In the genomic region with DNA sequence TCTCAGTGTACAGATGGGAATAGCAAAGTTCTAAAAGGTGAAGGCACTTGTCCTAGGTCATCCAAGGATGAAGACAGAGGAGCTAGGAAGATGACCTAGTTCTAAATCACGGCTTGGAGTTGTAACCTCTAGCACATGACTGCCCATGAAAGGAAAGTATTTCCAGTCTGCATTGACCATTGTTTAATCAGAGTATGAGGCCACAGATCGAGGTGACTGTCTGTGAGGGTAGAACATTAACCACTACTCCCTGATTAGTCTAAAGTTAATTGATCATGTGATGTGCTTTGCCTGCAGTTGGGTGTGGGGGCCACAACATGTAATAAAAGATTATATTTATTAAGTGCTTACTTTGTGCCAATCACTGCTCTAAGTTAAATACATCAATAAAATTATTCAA, we compare ENCODE assay signal across 9 cellular contexts. TPM values are rescaled to one million over a fixed set of nuclear protein-coding genes. Genes with fewer than 3 reads are reported as not detected.
DNase-seq lines count a peak whose midpoint lies in the region; ATAC-seq, FAIRE-seq and TF ChIP-seq lines count a peak whose summit lies in the region.
"Had no signal": no experiment of that assay in that cellular context is flagged by ENCODE, and none has a peak within 500 bp of the region (broad histone marks: within the 10 kb centered on the region; RNA-seq: fewer than 3 reads in every experiment).

No MANE protein-coding gene starts in this region.

- H3K9me3 Mint-ChIP-seq in chondrocyte (ENCODE audit: low read depth) = no peaks in the 10 kb centered on the region

- no peak overlapping the region for H3K4me3 ChIP-seq in A549

- H3K4me2 ChIP-seq in A549 = peak overlapping the region; percentile 76

- peaks cover 42% of the 10 kb centered on the region for H3K4me1 ChIP-seq in A549

- TF ChIP-seq CTCF in A549 (IDR thresholded peaks at IDR 0.05) = no peak
- no peak for TF ChIP-seq CTCF in chondrocyte (IDR thresholded peaks at IDR 0.05)

- no peak for FAIRE-seq in A549 (lab: Jason Lieb, UNC)

- no peaks in the 10 kb centered on the region for H3K36me3 Mint-ChIP-seq in chondrocyte (ENCODE audit: low read depth)

- H3K9me3 ChIP-seq in A549 = no peaks in the 10 kb centered on the region

- POLR2A ChIA-PET in A549 (lab: Yijun Ruan, JAX) = no interaction called here

- H3K27ac Mint-ChIP-seq in chondrocyte (ENCODE audit: unreplicated experiment) = peak overlapping the region; percentile 84

- peaks cover 41% of the 10 kb centered on the region for H3K4me1 Mint-ChIP-seq in chondrocyte (ENCODE audit: low read depth)

- TF ChIP-seq POLR2A in A549 (IDR thresholded peaks at IDR 0.05; ENCODE audit: low read length) = no peak

- ATAC-seq in A549 (no peak), GM19438 (IDR thresholded peaks at IDR 0.05; ENCODE audit: low read depth, unreplicated experiment) (peak; percentile 49), HG03139 (IDR thresholded peaks at IDR 0.05; ENCODE audit: unreplicated experiment) (peak; percentile 53)

- no peaks in the 10 kb centered on the region for H3K27me3 Mint-ChIP-seq in chondrocyte (ENCODE audit: low read depth)

- H3K4me3 Mint-ChIP-seq in chondrocyte (ENCODE audit: unreplicated experiment) = no peak overlapping the region

- TF ChIP-seq EP300 in A549 (IDR thresholded peaks at IDR 0.05) = no peak

- peak overlapping the region; percentile 66 to 85; a peak in 5 of 6 replicates for H3K27ac ChIP-seq in A549

- CTCF ChIA-PET in A549 (lab: Yijun Ruan, JAX) = interaction anchor here (1.1 to 2.5 kb wide), 5 partner anchors 10 to 208 kb away, joined by 3 to 10 read pairs (median 4); no protein-coding TSS in a partner anchor

- no peak for TF ChIP-seq RAD21 in A549 (conservative IDR thresholded peaks at IDR 0.05 in 1 of 2, IDR thresholded peaks at IDR 0.05 in 1 of 2)

- no peak for DNase-seq in A549 (ENCODE audit: low read depth in 1 of 2, low spot score in 1 of 2)
- DNase-seq in chondrocyte (ENCODE audit: low spot score) = no peak
- no peak for DNase-seq in GM19238 (ENCODE audit: insufficient read length, low spot score)
- DNase-seq in DMS79 treated with DMSO at 0.1 percent for 48 hours (lab: John Stamatoyannopoulos, UW) = no peak
- DNase-seq in NCI-H774 (lab: John Stamatoyannopoulos, UW) = no peak
- DNase-seq in activated gamma-delta T cell (lab: John Stamatoyannopoulos, UW) = no peak
- DNase-seq: foreskin fibroblast had no signal

- 46% methylated on average over 2 of the region's 2 CpGs for WGBS in A549 (ENCODE audit: missing lambda C conversion rate)

TF ChIP-seq in A549, 52 proteins besides CTCF, POLR2A, EP300 and RAD21:
- TF ChIP-seq, protein P1, sequence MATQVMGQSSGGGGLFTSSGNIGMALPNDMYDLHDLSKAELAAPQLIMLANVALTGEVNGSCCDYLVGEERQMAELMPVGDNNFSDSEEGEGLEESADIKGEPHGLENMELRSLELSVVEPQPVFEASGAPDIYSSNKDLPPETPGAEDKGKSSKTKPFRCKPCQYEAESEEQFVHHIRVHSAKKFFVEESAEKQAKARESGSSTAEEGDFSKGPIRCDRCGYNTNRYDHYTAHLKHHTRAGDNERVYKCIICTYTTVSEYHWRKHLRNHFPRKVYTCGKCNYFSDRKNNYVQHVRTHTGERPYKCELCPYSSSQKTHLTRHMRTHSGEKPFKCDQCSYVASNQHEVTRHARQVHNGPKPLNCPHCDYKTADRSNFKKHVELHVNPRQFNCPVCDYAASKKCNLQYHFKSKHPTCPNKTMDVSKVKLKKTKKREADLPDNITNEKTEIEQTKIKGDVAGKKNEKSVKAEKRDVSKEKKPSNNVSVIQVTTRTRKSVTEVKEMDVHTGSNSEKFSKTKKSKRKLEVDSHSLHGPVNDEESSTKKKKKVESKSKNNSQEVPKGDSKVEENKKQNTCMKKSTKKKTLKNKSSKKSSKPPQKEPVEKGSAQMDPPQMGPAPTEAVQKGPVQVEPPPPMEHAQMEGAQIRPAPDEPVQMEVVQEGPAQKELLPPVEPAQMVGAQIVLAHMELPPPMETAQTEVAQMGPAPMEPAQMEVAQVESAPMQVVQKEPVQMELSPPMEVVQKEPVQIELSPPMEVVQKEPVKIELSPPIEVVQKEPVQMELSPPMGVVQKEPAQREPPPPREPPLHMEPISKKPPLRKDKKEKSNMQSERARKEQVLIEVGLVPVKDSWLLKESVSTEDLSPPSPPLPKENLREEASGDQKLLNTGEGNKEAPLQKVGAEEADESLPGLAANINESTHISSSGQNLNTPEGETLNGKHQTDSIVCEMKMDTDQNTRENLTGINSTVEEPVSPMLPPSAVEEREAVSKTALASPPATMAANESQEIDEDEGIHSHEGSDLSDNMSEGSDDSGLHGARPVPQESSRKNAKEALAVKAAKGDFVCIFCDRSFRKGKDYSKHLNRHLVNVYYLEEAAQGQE (IDR thresholded peaks at IDR 0.05) = no peak
- TF ChIP-seq CEBPB (IDR thresholded peaks at IDR 0.05) (no peak), SMC3 (IDR thresholded peaks at IDR 0.05) (no peak), HOXA7 (CRISPR knock-in tag; IDR thresholded peaks at IDR 0.05) (no peak)

RNA-seq across cellular contexts. Expression of gene TNFSF15, which starts 0.7 kb away (rescaled TPM):
- polyA plus RNA-seq in A549 (2011; rRNA removed) = 5.6 and 6.8 TPM in 2 replicates
- 0.17 and 0.25 TPM in 2 replicates for polyA plus RNA-seq in A549 (2012; cell fraction: cytosol; rRNA removed)
- polyA plus RNA-seq in A549 (2012; cell fraction: nucleus; rRNA removed) = 0.20 and 0.29 TPM in 2 replicates
- 1.6 to 3.1 TPM (median 2.8 TPM) in 3 replicates for polyA plus RNA-seq in A549 (2017; fragmentation: RNase III; extraction: RNeasy Plus Mini Kit Qiagen cat#74134 plus additional on column Dnase treatment)
- polyA minus RNA-seq in A549 (2011; rRNA and poly(A)+ RNA removed) = 5.7 and 6.9 TPM in 2 replicates
- 0.10 to 0.37 TPM (median 0.36 TPM) in 3 replicates for total RNA-seq in chondrocyte

Comparison
In these comparisons a context has a peak if more than half of its experiments do, and no peak if none do; other contexts are left out.
1. ATAC-seq: peak in GM19438 (single experiment) and HG03139 (single experiment); none in A549 (0 of 2).